In genomic region chr14:106334428-106335107, GRCh38 we compare ENCODE assay signal across 8 cellular contexts.
A peak's percentile ranks its signal among the peaks of the same experiment; 100 is the strongest.
DNase-seq lines count a peak whose midpoint lies in the region; ATAC-seq, FAIRE-seq and TF ChIP-seq lines count a peak whose summit lies in the region.
"Not testable (repeated sequence)": the region's sequence is repeated elsewhere in the genome, so short reads cannot be mapped to it uniquely, and the experiment has no call there.

No MANE protein-coding gene starts in this region.

- not testable (repeated sequence) for H3K9me3 Mint-ChIP-seq in CD8-positive, alpha-beta memory T cell; activated naive CD4-positive, alpha-beta T cell treated with anti-CD3 and anti-CD28 coated beads, Interleukin-2, amount 50 U/mL, for 72 hours

- H3K27me3 ChIP-seq in CD8-positive, alpha-beta memory T cell (ENCODE audit: insufficient read depth, low read length, poor library complexity, severe bottlenecking); HepG2 (ENCODE audit: control insufficient read depth in 1 of 2, insufficient read depth in 2 of 2, low read length in 2 of 2): not testable (repeated sequence)

- not testable (repeated sequence) for H3K4me3 Mint-ChIP-seq in CD8-positive, alpha-beta memory T cell

- not testable (repeated sequence) for H3K4me1 ChIP-seq in CD8-positive, alpha-beta memory T cell (ENCODE audit: insufficient read depth, low read length); HepG2 (ENCODE audit: insufficient read depth, low read length)

- POLR2A ChIA-PET in CD8-positive, alpha-beta memory T cell (lab: Charles Lee); HepG2 (lab: Yijun Ruan, JAX): not testable (repeated sequence)

- not testable (repeated sequence) for H3K36me3 ChIP-seq in CD8-positive, alpha-beta memory T cell (ENCODE audit: insufficient read depth, low read length); HepG2 (replicated peaks in 1 of 2; ENCODE audit: control insufficient read depth in 1 of 2, insufficient read depth in 2 of 2, low read length in 2 of 2)

- WGBS in HepG2 (ENCODE audit: low lambda C conversion rate) = 9% methylated on average over 16 of the region's 16 CpGs

- H3K4me1 Mint-ChIP-seq in CD8-positive, alpha-beta memory T cell = not testable (repeated sequence)

- not testable (repeated sequence) for TF ChIP-seq POLR2A in HepG2 (IDR thresholded peaks at IDR 0.05; ENCODE audit: insufficient read depth in 1 of 2, low read depth in 2 of 2, low read length in 2 of 2)

- H3K4me3 ChIP-seq in CD8-positive, alpha-beta memory T cell (ENCODE audit: low read length); HepG2 (replicated peaks in 1 of 3; ENCODE audit: insufficient read depth in 1 of 3, low read depth in 2 of 3, low read length in 3 of 3): not testable (repeated sequence)

- not testable (repeated sequence) for TF ChIP-seq RAD21 in HepG2 (CRISPR knock-in tag; IDR thresholded peaks at IDR 0.05)

- not testable (repeated sequence) for H3K79me2 ChIP-seq in HepG2 (ENCODE audit: insufficient read depth, low read length)

- not testable (repeated sequence) for BruUV-seq in HepG2 (replicated peaks; lab: Mats Ljungman, UMichigan)

- peak in 3 of 5 donors; percentile 17 to 75 (median 47) for DNase-seq in CD8-positive, alpha-beta memory T cell
- DNase-seq in T-helper 2 cell = peak in 4 of 5 experiments; percentile 10 to 79 (median 56)
- peak; percentile 10 for DNase-seq in activated CD8-positive, alpha-beta memory T cell treated with anti-CD3 and anti-CD28 coated beads, Interleukin-2, amount 50 U/mL, for 1 hour (ENCODE audit: extremely low read depth)
- peak; percentile 81 to 95 for DNase-seq in activated naive CD4-positive, alpha-beta T cell treated with anti-CD3 and anti-CD28 coated beads, Interleukin-2, amount 50 U/mL, for 72 hours (ENCODE audit: low spot score in 2 of 2)
- DNase-seq in HepG2 (ENCODE audit: low spot score) = not testable (repeated sequence)
- DNase-seq in stimulated activated CD4-positive, alpha-beta T cell treated with anti-CD3 and anti-CD28 coated beads, Interleukin-1b, Interleukin-23, amount 100 ng/mL, for 48 hours = peak; percentile 90
- peak; percentile 53 to 74 for DNase-seq in stimulated activated CD8-positive, alpha-beta memory T cell treated with anti-CD3 and anti-CD28 coated beads, Interleukin-7, amount 100 ng/mL, for 48 hours (ENCODE audit: extremely low read depth in 1 of 2, low read depth in 1 of 2)

- not testable (repeated sequence) for H3K4me2 ChIP-seq in HepG2 (ENCODE audit: low read depth, low read length)

- H3K27ac Mint-ChIP-seq in CD8-positive, alpha-beta memory T cell; activated naive CD4-positive, alpha-beta T cell treated with anti-CD3 and anti-CD28 coated beads, Interleukin-2, amount 50 U/mL, for 72 hours: not testable (repeated sequence)

- not testable (repeated sequence) for FAIRE-seq in HepG2 (lab: Jason Lieb, UNC)

- H3K27ac ChIP-seq in CD8-positive, alpha-beta memory T cell (ENCODE audit: low read depth, low read length); HepG2 (ENCODE audit: extremely low read length, insufficient read depth, low read length): not testable (repeated sequence)

- H3K36me3 Mint-ChIP-seq in CD8-positive, alpha-beta memory T cell; activated naive CD4-positive, alpha-beta T cell treated with anti-CD3 and anti-CD28 coated beads, Interleukin-2, amount 50 U/mL, for 72 hours: not testable (repeated sequence)

- not testable (repeated sequence) for H2AFZ ChIP-seq in HepG2 (ENCODE audit: low read length)

- H3K9me3 ChIP-seq in CD8-positive, alpha-beta memory T cell (ENCODE audit: low read length); HepG2 (ENCODE audit: low read length): not testable (repeated sequence)

- intact Hi-C loops in HepG2 (cut with micrococcal nuclease; ENCODE audit: unreplicated experiment) = not testable (repeated sequence)

- not testable (repeated sequence) for H4K20me1 ChIP-seq in HepG2 (ENCODE audit: insufficient read depth, low read length)

- not testable (repeated sequence) for H3K9ac ChIP-seq in HepG2 (ENCODE audit: insufficient read depth, low read depth, low read length)

- ATAC-seq in HG03064 (IDR thresholded peaks at IDR 0.05; ENCODE audit: low read depth, unreplicated experiment) = peak; percentile 48
- ATAC-seq in activated naive CD4-positive, alpha-beta T cell treated with anti-CD3 and anti-CD28 coated beads, Interleukin-2, amount 50 U/mL, for 72 hours = peak; percentile 74 to 85
- peak; percentile 74 for ATAC-seq in HepG2

- in situ Hi-C loops in HepG2 (cut with HindIII; ENCODE audit: extremely low pct_ligation_motif_present, low pct_unique_long_range_greater_than_20kb) = not testable (repeated sequence)

- not testable (repeated sequence) for H3K27me3 Mint-ChIP-seq in CD8-positive, alpha-beta memory T cell

- TF ChIP-seq CTCF in HepG2 (CRISPR knock-in tag; IDR thresholded peaks at IDR 0.05) = peak; percentile 72

- not testable (repeated sequence) for TF ChIP-seq EP300 in HepG2 (IDR thresholded peaks at IDR 0.05; ENCODE audit: low read depth in 2 of 2, low read length in 2 of 2); HepG2 (CRISPR knock-in tag; IDR thresholded peaks at IDR 0.05; ENCODE audit: borderline replicate concordance)

- CTCF ChIA-PET in CD8-positive, alpha-beta memory T cell (lab: Charles Lee); HepG2 (lab: Yijun Ruan, JAX; ENCODE audit: low intra/inter-chr PET ratio, low total read pairs): not testable (repeated sequence)

TF ChIP-seq in HepG2, 621 proteins besides CTCF, POLR2A, EP300 and RAD21:
- TF ChIP-seq ZNF770 (CRISPR knock-in tag; IDR thresholded peaks at IDR 0.05) = peak; percentile 27; the same call in 1 of the 2 replicates
